Comparison of ENCODE assay signal across 20 cellular contexts in genomic region chr7:882336-883028, GRCh38. TPM values are rescaled to one million over a fixed set of nuclear protein-coding genes. Genes with fewer than 3 reads are reported as not detected.
DNase-seq lines count a peak whose midpoint lies in the region; ATAC-seq, FAIRE-seq and TF ChIP-seq lines count a peak whose summit lies in the region.
"Had no signal": no experiment of that assay in that cellular context is flagged by ENCODE, and none has a peak within 500 bp of the region (broad histone marks: within the 10 kb centered on the region; RNA-seq: fewer than 3 reads in every experiment).

No MANE protein-coding gene starts in this region.

- H4K20me1 ChIP-seq in K562 (replicated peaks; ENCODE audit: control insufficient read depth, insufficient read depth, low read length): peaks cover 52% of the 10 kb centered on the region

- intact Hi-C loops in K562 (cut with micrococcal nuclease): no loop called here
- intact Hi-C loops in right lobe of liver (cut with DNase I): loop anchor here in 1 of 2 donors (10.0 kb wide), 1 partner anchor 558 kb away; no protein-coding TSS in a partner anchor
- intact Hi-C loops in spleen (cut with DNase I; ENCODE audit: low total_unique reads): no loop called here

- POLR2A ChIA-PET in HEK293 (lab: Yijun Ruan, JAX) (no interaction called here), K562 (lab: Yijun Ruan, JAX) (interaction anchor here (0.6 to 1.0 kb wide), 3 partner anchors 9 to 70 kb away, joined by 3 to 4 read pairs (median 3); no protein-coding TSS in a partner anchor)

- no peak for TF ChIP-seq CTCF in HEK293 (tag by site-specific recombination; IDR thresholded peaks at IDR 0.05)
- no peak for TF ChIP-seq CTCF in K562 (IDR thresholded peaks at IDR 0.05 in 2 of 3, conservative IDR thresholded peaks at IDR 0.05 in 1 of 3; ENCODE audit: insufficient read depth in 2 of 3, low read depth in 1 of 3, low read length in 3 of 3)
- TF ChIP-seq CTCF in right lobe of liver (IDR thresholded peaks at IDR 0.05): no peak
- TF ChIP-seq CTCF in spleen (IDR thresholded peaks at IDR 0.05 in 8 of 11, conservative IDR thresholded peaks at IDR 0.05 in 3 of 11): no peak

- TF ChIP-seq RAD21 in K562 (CRISPR knock-in tag; conservative IDR thresholded peaks at IDR 0.05 in 1 of 2, IDR thresholded peaks at IDR 0.05 in 1 of 2): no peak

- no peak for ATAC-seq in K562
- ATAC-seq in right lobe of liver: peak in 2 of 4 donors; percentile 5 to 7
- ATAC-seq: activated CD8-positive, alpha-beta T cell treated with anti-CD3 and anti-CD28 coated beads for 36 hours; naive thymus-derived CD8-positive, alpha-beta T cell had no signal

- no peak for DNase-seq in K562 (ENCODE audit: extremely low read depth in 1 of 4, low spot score in 3 of 4)
- peak in 2 of 3 donors; percentile 40 to 62 for DNase-seq in right lobe of liver
- DNase-seq in spleen: peak; percentile 68
- no peak for DNase-seq in nucleus accumbens (lab: John Stamatoyannopoulos, UW)
- no peak for DNase-seq in glomerular visceral epithelial cell (ENCODE audit: extremely low spot score)
- no peak for DNase-seq in NCI-H1417 treated with DMSO at 0.1 percent for 48 hours (lab: John Stamatoyannopoulos, UW)
- no peak for DNase-seq in NCI-H345 (lab: John Stamatoyannopoulos, UW)
- DNase-seq: activated CD8-positive, alpha-beta T cell treated with anti-CD3 and anti-CD28 coated beads for 36 hours; activated naive CD4-positive, alpha-beta T cell treated with Interleukin-2 at 50 U/mL for 16 hours; activated T-cell treated with anti-CD3 and anti-CD28 coated beads, Interleukin-2, amount 50 U/mL, for 1 hour; effector memory CD4-positive, alpha-beta T cell; mammary epithelial cell; naive thymus-derived CD8-positive, alpha-beta T cell; NCI-H2081 treated with DMSO at 0.1 percent for 48 hours; NCI-H526 treated with DMSO at 0.1 percent for 48 hours; SHP77 treated with DMSO at 0.1 percent for 48 hours; T-helper 1 cell had no signal

- H3K9me1 ChIP-seq in K562 (ENCODE audit: control insufficient read depth, insufficient read depth, low read length): peaks cover 3% of the 10 kb centered on the region

- no peak overlapping the region for H3K4me2 ChIP-seq in K562 (ENCODE audit: insufficient read depth, low read length)
- H3K4me2 ChIP-seq: KMS-11 had no signal

- H3K4me3 ChIP-seq in HEK293 (ENCODE audit: low read depth, low read length) (no peak overlapping the region), K562 (no peak overlapping the region), right lobe of liver (no peak overlapping the region), spleen (no peak overlapping the region)
- H3K4me3 ChIP-seq: thoracic aorta had no signal

- no peak overlapping the region for H2AFZ ChIP-seq in K562 (ENCODE audit: low read depth, low read length)

- H3K4me1 ChIP-seq in HEK293 (ENCODE audit: control insufficient read depth, insufficient read depth, low read length): no peaks in the 10 kb centered on the region
- peaks cover 9 to 61% of the 10 kb centered on the region in 2 experiments; a peak in 4 of 5 replicates for H3K4me1 ChIP-seq in K562 (replicated peaks in 1 of 2; ENCODE audit: control insufficient read depth in 2 of 2, insufficient read depth in 2 of 2, low read length in 2 of 2)
- H3K4me1 ChIP-seq in right lobe of liver: peaks cover 0 to 75% (median 19%) of the 10 kb centered on the region in 4 donors
- peaks cover 27 to 88% (median 68%) of the 10 kb centered on the region in 6 donors for H3K4me1 ChIP-seq in spleen

- in situ Hi-C loops in K562 (cut with MboI): no loop called here

- TF ChIP-seq POLR2A in K562 (conservative IDR thresholded peaks at IDR 0.05) (no peak), right lobe of liver (IDR thresholded peaks at IDR 0.05) (no peak), spleen (IDR thresholded peaks at IDR 0.05) (no peak)

- WGBS in K562 (ENCODE audit: insufficient coverage, low coverage, missing lambda C conversion rate): 90% methylated on average over 24 of the region's 37 CpGs
- 37% methylated on average over 9 of the region's 37 CpGs for WGBS in right lobe of liver (ENCODE audit: insufficient coverage, low coverage, low lambda C conversion rate, missing lambda C conversion rate)
- WGBS in spleen, 5 donors: 88 to 92% (median 89%) methylated on average over 31 to 37 of the region's 37 CpGs

- no peak for FAIRE-seq in K562 (lab: Jason Lieb, UNC)

- no peak for TF ChIP-seq EP300 in K562 (IDR thresholded peaks at IDR 0.05; ENCODE audit: low read length)

- peak overlapping the region in 1 of 2 experiments; percentile 85; a peak in 2 of 4 replicates for H3K9ac ChIP-seq in K562 (ENCODE audit: insufficient read depth in 1 of 2, low read depth in 2 of 2, low read length in 2 of 2)
- H3K9ac ChIP-seq: KMS-11 had no signal

- H3K9me3 ChIP-seq in HEK293 (ENCODE audit: control insufficient read depth, insufficient read depth, low read depth, low read length): no peaks in the 10 kb centered on the region
- no peaks in the 10 kb centered on the region for H3K9me3 ChIP-seq in K562 (replicated peaks; ENCODE audit: control insufficient read depth, insufficient read depth, low read depth, low read length)
- no peaks in the 10 kb centered on the region for H3K9me3 ChIP-seq in right lobe of liver
- H3K9me3 ChIP-seq in spleen: no peaks in the 10 kb centered on the region
- H3K9me3 ChIP-seq: thoracic aorta had no signal

- TSS peak; percentile 4 for BruUV-seq in K562 (replicated peaks; lab: Mats Ljungman, UMichigan)

- H3K36me3 ChIP-seq in HEK293 (ENCODE audit: control insufficient read depth in 2 of 2, insufficient read depth in 1 of 2, low read length in 2 of 2): peaks cover 2 to 38% of the 10 kb centered on the region in 2 experiments; a peak in 1 of 3 replicates
- H3K36me3 ChIP-seq in K562 (ENCODE audit: control insufficient read depth, insufficient read depth, low read length): peaks cover 70% of the 10 kb centered on the region; the same call in 2 of the 3 replicates
- H3K36me3 ChIP-seq in right lobe of liver: peaks cover 0 to 13% (median 3%) of the 10 kb centered on the region in 4 donors
- peaks cover 0 to 60% (median 15%) of the 10 kb centered on the region in 6 donors for H3K36me3 ChIP-seq in spleen

- CTCF ChIA-PET in HEK293 (lab: Yijun Ruan, JAX) (interaction anchor here (0.5 to 1.5 kb wide), 2 partner anchors 359 to 561 kb away, joined by 3 read pairs; no protein-coding TSS in a partner anchor), K562 (lab: Yijun Ruan, JAX; ENCODE audit: low intra/inter-chr PET ratio) (no interaction called here)

- peaks cover 99% of the 10 kb centered on the region for H3K79me2 ChIP-seq in K562 (ENCODE audit: control insufficient read depth, insufficient read depth, low read length)

- H3K27me3 ChIP-seq in K562 (ENCODE audit: control insufficient read depth in 2 of 2, insufficient read depth in 2 of 2, low read length in 2 of 2) (no peaks in the 10 kb centered on the region; a peak in 1 of 5 replicates), right lobe of liver (no peaks in the 10 kb centered on the region), spleen (replicated peaks in 1 of 7) (no peaks in the 10 kb centered on the region)

- H3K27ac ChIP-seq in HEK293 (ENCODE audit: extremely low read depth, low read depth, low read length) (no peak overlapping the region), K562 (ENCODE audit: extremely low read depth, low read depth, low read length) (no peak overlapping the region; the same call in 2 of the 3 replicates), right lobe of liver (peak overlapping the region in 1 of 3 donors; percentile 39), spleen (no peak overlapping the region)
- H3K27ac ChIP-seq: KMS-11, thoracic aorta had no signal

RNA-seq across cellular contexts. Expression of gene GET4, which starts 6.1 kb away (rescaled TPM):
- total RNA-seq in K562 (2011; cell fraction: chromatin; rRNA removed; ENCODE audit: low replicate concordance): 48.4 and 118 TPM in 2 replicates
- 96.6 and 125 TPM in 2 replicates for total RNA-seq in K562 (2011; cell fraction: nucleolus; rRNA removed)
- 56.0 and 71.4 TPM in 2 replicates for total RNA-seq in K562 (2011; cell fraction: nucleoplasm; rRNA removed)
- total RNA-seq in K562 (2014; rRNA removed) (111 and 135 TPM in 2 replicates), K562 (2014; rRNA removed; fragmentation: Illumina TruSeq; extraction: Trizol) (13.0 and 15.7 TPM in 2 replicates), K562 (2015; rRNA removed; fragmentation: Illumina TruSeq; extraction: Trizol) (37.9 and 40.4 TPM in 2 replicates), K562 (2021) (83.3 and 89.9 TPM in 2 replicates), right lobe of liver (10 to 100 TPM; 15.6 to 38.3 (median 28.3) TPM), spleen (10 to 100 TPM; 25.4 to 39.5 (median 34.4) TPM)
- polyA plus RNA-seq in K562 (2011; rRNA removed) (45.0 and 45.4 TPM in 2 replicates), K562 (2014; fragmentation: Illumina TruSeq; extraction: Trizol) (33.2 and 48.4 TPM in 2 replicates), K562 (2014; fragmentation: Nextera tagmentation; extraction: Ambion mirVana) (1 to 10 TPM in 1 of 2 experiments, under 1 TPM in 1; 0.99 to 2.0 TPM), K562 (2014; rRNA removed) (122 and 151 TPM in 2 replicates), spleen (10 to 100 TPM; 40.0 to 63.0 (median 53.9) TPM)
- polyA plus RNA-seq in K562 (2011; cell fraction: cytosol; rRNA removed): 69.2 and 135 TPM in 2 replicates
- polyA plus RNA-seq in K562 (2011; cell fraction: nucleus; rRNA removed): 114 and 189 TPM in 2 replicates
- 53.9 and 82.1 TPM in 2 replicates for polyA plus RNA-seq in K562 (2012)
- polyA minus RNA-seq in K562 (2011; rRNA and poly(A)+ RNA removed): 8.6 and 13.3 TPM in 2 replicates
- polyA minus RNA-seq in K562 (2011; cell fraction: cytosol; rRNA and poly(A)+ RNA removed): 24.0 and 28.9 TPM in 2 replicates
- polyA minus RNA-seq in K562 (2011; cell fraction: nucleus; rRNA and poly(A)+ RNA removed): 24.9 and 29.6 TPM in 2 replicates

RNA-seq across cellular contexts. Expression of gene SUN1, which starts 50.2 kb away (rescaled TPM):
- 527 and 872 TPM in 2 replicates for total RNA-seq in K562 (2011; cell fraction: chromatin; rRNA removed; ENCODE audit: low replicate concordance)
- total RNA-seq in K562 (2011; cell fraction: nucleolus; rRNA removed): 542 and 585 TPM in 2 replicates
- total RNA-seq in K562 (2011; cell fraction: nucleoplasm; rRNA removed): 348 and 489 TPM in 2 replicates
- total RNA-seq in K562 (2014; rRNA removed) (80.5 and 86.7 TPM in 2 replicates), K562 (2014; rRNA removed; fragmentation: Illumina TruSeq; extraction: Trizol) (38.9 and 42.3 TPM in 2 replicates), K562 (2015; rRNA removed; fragmentation: Illumina TruSeq; extraction: Trizol) (49.2 and 53.5 TPM in 2 replicates), K562 (2021) (81.9 and 101 TPM in 2 replicates), right lobe of liver (10 to 100 TPM; 33.4 to 54.0 (median 48.7) TPM), spleen (100 to 1,000 TPM; 103 to 181 (median 154) TPM)
- polyA plus RNA-seq in K562 (2011; rRNA removed) (132 and 143 TPM in 2 replicates), K562 (2014; fragmentation: Illumina TruSeq; extraction: Trizol) (62.3 and 88.2 TPM in 2 replicates), K562 (2014; fragmentation: Nextera tagmentation; extraction: Ambion mirVana) (10 to 100 TPM; 36.8 TPM), K562 (2014; rRNA removed) (105 and 119 TPM in 2 replicates), spleen (10 to 100 TPM; 33.2 to 59.5 (median 54.9) TPM)
- 249 and 254 TPM in 2 replicates for polyA plus RNA-seq in K562 (2011; cell fraction: cytosol; rRNA removed)
- polyA plus RNA-seq in K562 (2011; cell fraction: nucleus; rRNA removed): 889 and 1,080 TPM in 2 replicates
- 107 and 112 TPM in 2 replicates for polyA plus RNA-seq in K562 (2012)
- polyA minus RNA-seq in K562 (2011; rRNA and poly(A)+ RNA removed): 72.4 and 98.1 TPM in 2 replicates
- polyA minus RNA-seq in K562 (2011; cell fraction: cytosol; rRNA and poly(A)+ RNA removed): 47.4 and 59.7 TPM in 2 replicates
- 245 and 267 TPM in 2 replicates for polyA minus RNA-seq in K562 (2011; cell fraction: nucleus; rRNA and poly(A)+ RNA removed)

Comparison
In these comparisons a context has a peak if more than half of its experiments do, and no peak if none do; other contexts are left out.
1. DNase-seq: peak in right lobe of liver (2 of 3) and spleen (single experiment); none in K562 (0 of 4), nucleus accumbens (0 of 56), glomerular visceral epithelial cell (single experiment), NCI-H1417 treated with DMSO at 0.1 percent for 48 hours (single experiment) and NCI-H345 (single experiment).
2. Of the 44 proteins assayed by ChIP-seq in both K562 and HEK293: peak only in K562: none; only in HEK293: ZBTB26; in both: none; in neither: 43.